In genomic region chr18:67845035-67845434, GRCh38 we compare ENCODE assay signal across 21 cellular contexts.
DNase-seq lines count a peak whose midpoint lies in the region; TF ChIP-seq lines count a peak whose summit lies in the region.
"Had no signal": no experiment of that assay in that cellular context is flagged by ENCODE, and none has a peak within 500 bp of the region (broad histone marks: within the 10 kb centered on the region; RNA-seq: fewer than 3 reads in every experiment).

No MANE protein-coding gene starts in this region.

- no peaks in the 10 kb centered on the region for H3K4me1 Mint-ChIP-seq in osteocyte (ENCODE audit: unreplicated experiment)
- H3K4me1 Mint-ChIP-seq: activated CD4-positive, alpha-beta T cell treated with anti-CD3 and anti-CD28 coated beads, Interleukin-2, amount 10 ng/mL, durations not matched to agents 24 days and 14 days had no signal

- H2BK15ac ChIP-seq in mesendoderm (replicated peaks; ENCODE audit: low read depth): no peak overlapping the region

- H3K79me1 ChIP-seq in mesendoderm (ENCODE audit: low read length): no peaks in the 10 kb centered on the region

- no peak overlapping the region for H3K27ac Mint-ChIP-seq in osteocyte (ENCODE audit: unreplicated experiment)
- H3K27ac Mint-ChIP-seq: activated CD4-positive, alpha-beta T cell treated with anti-CD3 and anti-CD28 coated beads, Interleukin-2, amount 10 ng/mL, durations not matched to agents 24 days and 14 days had no signal

- peak; percentile 13 for DNase-seq in NCI-H748 (lab: John Stamatoyannopoulos, UW; ENCODE audit: unreplicated experiment)
- no peak for DNase-seq in NCI-H748 treated with DMSO at 0.1 percent for 48 hours (lab: John Stamatoyannopoulos, UW)
- DNase-seq in fibroblast of gingiva (ENCODE audit: low read depth): peak; percentile 10
- DNase-seq in osteocyte (ENCODE audit: extremely low spot score, unreplicated experiment): no peak
- DNase-seq in SIG-M5 treated with dmso at 0.1 percent for 504 hours (lab: John Stamatoyannopoulos, UW; ENCODE audit: unreplicated experiment): no peak
- no peak for DNase-seq in mesendoderm
- DNase-seq in Kasumi-1 (lab: John Stamatoyannopoulos, UW): no peak
- DNase-seq: activated CD4-positive, alpha-beta T cell treated with anti-CD3 and anti-CD28 coated beads, Interleukin-2, amount 10 ng/mL, durations not matched to agents 24 days and 14 days; activated naive CD4-positive, alpha-beta T cell treated with anti-CD3 and anti-CD28 coated beads, Interleukin-2, amount 50 U/mL, for 16 hours; activated T-cell treated with anti-CD3 and anti-CD28 coated beads for 4 hours; central memory CD4-positive, alpha-beta T cell; GF-D8; left colon; NCI-H187 treated with DMSO at 0.1 percent for 48 hours; psoas muscle; stimulated activated CD4-positive, alpha-beta T cell treated with anti-CD3 and anti-CD28 coated beads, Interleukin-15, amount 100 ng/mL, for 24 hours; substantia nigra; T1000 had no signal

- H3K36me3 ChIP-seq in OCI-LY3 (replicated peaks; ENCODE audit: low read depth, low read length) (no peaks in the 10 kb centered on the region), mesendoderm (ENCODE audit: control insufficient read depth, insufficient read depth, low read length) (no peaks in the 10 kb centered on the region)
- H3K36me3 ChIP-seq: SJCRH30 had no signal

- H2BK120ac ChIP-seq in mesendoderm (ENCODE audit: low read depth, low read length): no peak overlapping the region

- H3K4me3 Mint-ChIP-seq in osteocyte (ENCODE audit: unreplicated experiment): no peak overlapping the region
- H3K4me3 Mint-ChIP-seq: activated CD4-positive, alpha-beta T cell treated with anti-CD3 and anti-CD28 coated beads, Interleukin-2, amount 10 ng/mL, durations not matched to agents 24 days and 14 days had no signal

- peaks cover 14% of the 10 kb centered on the region for H3K9me3 Mint-ChIP-seq in osteocyte (ENCODE audit: unreplicated experiment)
- H3K9me3 Mint-ChIP-seq: activated CD4-positive, alpha-beta T cell treated with anti-CD3 and anti-CD28 coated beads, Interleukin-2, amount 10 ng/mL, durations not matched to agents 24 days and 14 days had no signal

- H3K9ac ChIP-seq in OCI-LY3 (ENCODE audit: low read length) (no peak overlapping the region), mesendoderm (ENCODE audit: low read length) (no peak overlapping the region)
- H3K9ac ChIP-seq: KMS-11 had no signal

- no peak overlapping the region for H2AFZ ChIP-seq in OCI-LY3 (ENCODE audit: low read depth, low read length)

- no peak overlapping the region for H3K4ac ChIP-seq in mesendoderm (ENCODE audit: low read depth, low read length)

- no peaks in the 10 kb centered on the region for H3K27me3 Mint-ChIP-seq in osteocyte (ENCODE audit: unreplicated experiment)
- H3K27me3 Mint-ChIP-seq: activated CD4-positive, alpha-beta T cell treated with anti-CD3 and anti-CD28 coated beads, Interleukin-2, amount 10 ng/mL, durations not matched to agents 24 days and 14 days had no signal

- no peak overlapping the region for H2AK5ac ChIP-seq in mesendoderm (ENCODE audit: low read length)

- H3K27me3 ChIP-seq in OCI-LY3 (ENCODE audit: low read depth, low read length) (no peaks in the 10 kb centered on the region), mesendoderm (ENCODE audit: insufficient read depth, low read length, poor library complexity) (no peaks in the 10 kb centered on the region)
- H3K27me3 ChIP-seq: SJCRH30 had no signal

- H3K23ac ChIP-seq in mesendoderm (ENCODE audit: low read length): no peak overlapping the region

- H4K5ac ChIP-seq in mesendoderm (ENCODE audit: low read length): no peak overlapping the region

- no peak overlapping the region for H3K4me3 ChIP-seq in OCI-LY3 (ENCODE audit: low read length)
- H3K4me3 ChIP-seq in mesendoderm (ENCODE audit: low read length): no peak overlapping the region
- H3K4me3 ChIP-seq: psoas muscle, SJCRH30 had no signal

- no peak overlapping the region for H4K8ac ChIP-seq in mesendoderm (ENCODE audit: low read depth, low read length)

- no peak overlapping the region for H3K56ac ChIP-seq in mesendoderm (ENCODE audit: low read length)

- H4K20me1 ChIP-seq in OCI-LY3 (ENCODE audit: insufficient read depth, low read length): no peaks in the 10 kb centered on the region

- H2BK5ac ChIP-seq in mesendoderm (ENCODE audit: low read length): no peak overlapping the region

- H3K27ac ChIP-seq in OCI-LY3 (ENCODE audit: low read length) (no peak overlapping the region), mesendoderm (ENCODE audit: low read depth, low read length) (no peak overlapping the region)
- H3K27ac ChIP-seq: KMS-11, psoas muscle, SJCRH30 had no signal

- no peak overlapping the region for H3K4me2 ChIP-seq in OCI-LY3 (ENCODE audit: low read length)
- H3K4me2 ChIP-seq in mesendoderm (ENCODE audit: low read length): no peak overlapping the region
- H3K4me2 ChIP-seq: KMS-11 had no signal

- H3K4me1 ChIP-seq in OCI-LY3 (ENCODE audit: low read length) (peaks cover 3% of the 10 kb centered on the region; the same call in 1 of the 2 replicates), mesendoderm (ENCODE audit: control insufficient read depth, low read depth, low read length) (no peaks in the 10 kb centered on the region)
- H3K4me1 ChIP-seq: psoas muscle, SJCRH30 had no signal

- H3K79me2 ChIP-seq in OCI-LY3 (ENCODE audit: low read length) (no peaks in the 10 kb centered on the region), mesendoderm (ENCODE audit: control insufficient read depth, insufficient read depth, low read length) (no peaks in the 10 kb centered on the region)

- H3K18ac ChIP-seq in mesendoderm (ENCODE audit: low read length): no peak overlapping the region

- no peaks in the 10 kb centered on the region for H3K9me3 ChIP-seq in OCI-LY3 (ENCODE audit: insufficient read depth, low read length)
- H3K9me3 ChIP-seq: psoas muscle, SJCRH30 had no signal

- H3K36me3 Mint-ChIP-seq in osteocyte (ENCODE audit: unreplicated experiment): no peaks in the 10 kb centered on the region

- TF ChIP-seq CTCF in OCI-LY3 (IDR thresholded peaks at IDR 0.05; ENCODE audit: low read depth, low read length) (peak; percentile 34), osteocyte (IDR thresholded peaks at IDR 0.05) (peak; percentile 25)

Comparison
In these comparisons a context has a peak if more than half of its experiments do, and no peak if none do; other contexts are left out.
1. DNase-seq: peak in NCI-H748 (single experiment) and fibroblast of gingiva (single experiment); none in NCI-H748 treated with DMSO at 0.1 percent for 48 hours (single experiment), osteocyte (single experiment), SIG-M5 treated with dmso at 0.1 percent for 504 hours (single experiment), mesendoderm (single experiment) and Kasumi-1 (0 of 2).